ENCODE assay signal across 8 cellular contexts in genomic region chr16:2429037-2429770, GRCh38. TPM values are rescaled to one million over a fixed set of nuclear protein-coding genes. Genes with fewer than 3 reads are reported as not detected.
A peak's percentile ranks its signal among the peaks of the same experiment; 100 is the strongest.
DNase-seq lines count a peak whose midpoint lies in the region; ATAC-seq, FAIRE-seq and TF ChIP-seq lines count a peak whose summit lies in the region.

A gene with protein sequence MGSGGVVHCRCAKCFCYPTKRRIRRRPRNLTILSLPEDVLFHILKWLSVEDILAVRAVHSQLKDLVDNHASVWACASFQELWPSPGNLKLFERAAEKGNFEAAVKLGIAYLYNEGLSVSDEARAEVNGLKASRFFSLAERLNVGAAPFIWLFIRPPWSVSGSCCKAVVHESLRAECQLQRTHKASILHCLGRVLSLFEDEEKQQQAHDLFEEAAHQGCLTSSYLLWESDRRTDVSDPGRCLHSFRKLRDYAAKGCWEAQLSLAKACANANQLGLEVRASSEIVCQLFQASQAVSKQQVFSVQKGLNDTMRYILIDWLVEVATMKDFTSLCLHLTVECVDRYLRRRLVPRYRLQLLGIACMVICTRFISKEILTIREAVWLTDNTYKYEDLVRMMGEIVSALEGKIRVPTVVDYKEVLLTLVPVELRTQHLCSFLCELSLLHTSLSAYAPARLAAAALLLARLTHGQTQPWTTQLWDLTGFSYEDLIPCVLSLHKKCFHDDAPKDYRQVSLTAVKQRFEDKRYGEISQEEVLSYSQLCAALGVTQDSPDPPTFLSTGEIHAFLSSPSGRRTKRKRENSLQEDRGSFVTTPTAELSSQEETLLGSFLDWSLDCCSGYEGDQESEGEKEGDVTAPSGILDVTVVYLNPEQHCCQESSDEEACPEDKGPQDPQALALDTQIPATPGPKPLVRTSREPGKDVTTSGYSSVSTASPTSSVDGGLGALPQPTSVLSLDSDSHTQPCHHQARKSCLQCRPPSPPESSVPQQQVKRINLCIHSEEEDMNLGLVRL (plus strand): TSS chr16:2429447. CDS start chr16:2429482, 35 bp downstream.

- TF ChIP-seq CTCF in AG04449 (IDR thresholded peaks at IDR 0.05; ENCODE audit: insufficient read depth, low read length, missing control alignments) (peak; percentile 3), WI38 (IDR thresholded peaks at IDR 0.05; ENCODE audit: low read depth, low read length) (no peak), mammary epithelial cell (conservative IDR thresholded peaks at IDR 0.05 in 1 of 2, IDR thresholded peaks at IDR 0.05 in 1 of 2; ENCODE audit: extremely low read depth in 1 of 2, insufficient read depth in 1 of 2, low read depth in 1 of 2, low read length in 2 of 2) (no peak)

- BruUV-seq in mammary epithelial cell (replicated peaks; lab: Mats Ljungman, UMichigan): no TSS peak

- H4K20me1 ChIP-seq in mammary epithelial cell (ENCODE audit: insufficient read depth, low read length): no peaks in the 10 kb centered on the region

- H3K27me3 ChIP-seq in mammary epithelial cell (ENCODE audit: insufficient read depth, low read length) (no peaks in the 10 kb centered on the region), small intestine (ENCODE audit: control insufficient read depth in 2 of 2, insufficient read depth in 2 of 2, low read length in 2 of 2) (no peaks in the 10 kb centered on the region)

- H3K9me3 ChIP-seq in mammary epithelial cell (replicated peaks; ENCODE audit: insufficient read depth, low read length) (no peaks in the 10 kb centered on the region), small intestine (ENCODE audit: control insufficient read depth, low read depth) (no peaks in the 10 kb centered on the region)

- intact Hi-C loops in mammary epithelial cell (cut with micrococcal nuclease): loop anchor here (1.0 to 10.0 kb wide), 3 partner anchors 89 to 234 kb away; partner anchors contain the start of genes ABCA3, CASKIN1 and RNPS1

- H2AFZ ChIP-seq in mammary epithelial cell (ENCODE audit: low read depth, low read length): peak within 1 kb of the TSS; percentile 99

- POLR2A ChIA-PET in AG04449 (lab: Yijun Ruan, JAX): interaction anchor here (1.0 kb wide), 1 partner anchor 161 kb away, joined by 3 read pairs; no protein-coding TSS in a partner anchor

- peaks cover 41% of the 10 kb centered on the region for H3K79me2 ChIP-seq in mammary epithelial cell (ENCODE audit: insufficient read depth, low read length)

- peak; percentile 64 for ATAC-seq in GM18870 (IDR thresholded peaks at IDR 0.05; ENCODE audit: unreplicated experiment)
- peak; percentile 73 for ATAC-seq in HG03108 (IDR thresholded peaks at IDR 0.05; ENCODE audit: unreplicated experiment)

- dilution Hi-C loops in mammary epithelial cell (cut with HindIII; ENCODE audit: low sequenced_read_pairs): loop anchor here (5.0 to 10.0 kb wide), 2 partner anchors 78 to 394 kb away; no protein-coding TSS in a partner anchor

- H3K27ac ChIP-seq in mammary epithelial cell (ENCODE audit: insufficient read depth, low read depth, low read length) (peak within 1 kb of the TSS; percentile 46), small intestine (ENCODE audit: low read depth in 1 of 2, low read length in 1 of 2) (peak within 1 kb of the TSS; percentile 39 to 52)

- CTCF ChIA-PET in AG04449 (lab: Yijun Ruan, JAX) (interaction anchor here (0.5 to 4.2 kb wide), 19 partner anchors 9 to 89 kb away, joined by 3 to 17 read pairs (median 4); partner anchors contain the start of gene ABCA3), mammary epithelial cell (lab: Charles Lee; ENCODE audit: low non-redundant PET) (no interaction called here)

- peak within 1 kb of the TSS; percentile 81 for H3K4me3 ChIP-seq in AG04449 (ENCODE audit: low read depth, low read length)
- H3K4me3 ChIP-seq in WI38 (ENCODE audit: low read depth, low read length): peak within 1 kb of the TSS; percentile 85
- H3K4me3 ChIP-seq in mammary epithelial cell (replicated peaks in 1 of 3; ENCODE audit: insufficient read depth in 1 of 3, low read depth in 2 of 3, low read length in 3 of 3): peak within 1 kb of the TSS; percentile 72 to 87 (median 86)
- H3K4me3 ChIP-seq in small intestine (ENCODE audit: low read depth in 1 of 2, low read length in 2 of 2): peak within 1 kb of the TSS; percentile 72 to 88

- peak within 1 kb of the TSS; percentile 69 for H3K9ac ChIP-seq in mammary epithelial cell (ENCODE audit: insufficient read depth, low read length)

- H3K36me3 ChIP-seq in mammary epithelial cell (ENCODE audit: insufficient read depth, low read length) (peaks cover 2% of the 10 kb centered on the region), small intestine (ENCODE audit: control insufficient read depth in 2 of 2, insufficient read depth in 2 of 2, low read length in 2 of 2) (no peaks in the 10 kb centered on the region)

- in situ Hi-C loops in mammary epithelial cell (cut with MboI; ENCODE audit: low sequenced_read_pairs in 2 of 2): loop anchor here in 1 of 2 donors (10.0 kb wide), 1 partner anchor 74 kb away; no protein-coding TSS in a partner anchor

- DNase-seq in AG04449 (ENCODE audit: low read depth, low spot score): peak; percentile 40
- DNase-seq in NCI-H2196 (lab: John Stamatoyannopoulos, UW; ENCODE audit: unreplicated experiment): peak; percentile 97
- peak; percentile 92 for DNase-seq in mammary epithelial cell
- peak; percentile 99 for DNase-seq in iPS-NIHi11 (ENCODE audit: low spot score)
- peak; percentile 94 for DNase-seq in small intestine

- FAIRE-seq in small intestine (lab: Jason Lieb, UNC): no peak

- H3K4me2 ChIP-seq in mammary epithelial cell (ENCODE audit: insufficient read depth, low read depth, low read length): peak within 1 kb of the TSS; percentile 96

- H3K4me1 ChIP-seq in mammary epithelial cell (ENCODE audit: insufficient read depth, low read length) (peaks cover 18% of the 10 kb centered on the region), small intestine (ENCODE audit: control insufficient read depth in 2 of 2, insufficient read depth in 1 of 2, low read depth in 1 of 2, low read length in 1 of 2) (peaks cover 0 to 4% of the 10 kb centered on the region in 2 donors)

- 0% methylated on average over 8 of the region's 102 CpGs for WGBS in mammary epithelial cell (ENCODE audit: low coverage, missing lambda C conversion rate)
- 0 to 1% (median 1%) methylated on average over 56 to 102 of the region's 102 CpGs for WGBS in small intestine, 3 donors

RNA-seq across cellular contexts. Expression of the gene that starts here (rescaled TPM):
- 10 to 100 TPM in 1 of 2 donors, 1 to 10 TPM in 1; 5.7 to 22.7 TPM for total RNA-seq in mammary epithelial cell
- 21.4 TPM for polyA plus RNA-seq in mammary epithelial cell
- 76.4 TPM for polyA minus RNA-seq in mammary epithelial cell
- polyA plus RNA-seq in small intestine: 10 to 100 TPM in 1 of 3 donors, 1 to 10 TPM in 1, under 1 TPM in 1; 0.89 to 12.4 (median 1.1) TPM

Comparison
In these comparisons a context has a peak if more than half of its experiments do, and no peak if none do; other contexts are left out.
1. Peak in every context shown above with its lines: DNase-seq, ATAC-seq, H3K4me3 ChIP-seq and H3K27ac ChIP-seq.
2. DNase-seq: peak in every context shown above with its lines; median percentile 99 in iPS-NIHi11; 97 in NCI-H2196; 94 in small intestine; 92 in mammary epithelial cell; 40 in AG04449.